In the genomic region with DNA sequence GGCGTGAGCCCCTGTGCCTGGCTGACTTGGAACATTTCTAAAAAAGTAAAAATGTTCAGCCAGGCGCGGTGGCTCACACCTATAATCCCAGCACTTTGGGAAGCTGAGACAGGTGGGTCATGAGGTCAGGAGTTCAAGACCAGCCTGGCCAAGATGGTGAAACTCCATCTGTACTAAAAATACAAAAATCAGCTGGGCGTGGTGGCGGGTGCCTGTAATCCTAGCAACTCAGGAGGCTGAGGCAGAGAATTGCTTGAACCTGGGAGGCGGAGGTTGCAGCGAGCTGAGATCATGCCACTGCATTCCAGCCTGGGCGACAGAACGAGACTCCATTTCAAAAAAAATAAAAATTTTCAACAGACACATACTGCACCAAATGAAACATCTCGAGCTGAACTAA, we compare ENCODE assay signal across 7 cellular contexts. TPM values are rescaled to one million over a fixed set of nuclear protein-coding genes. Genes with fewer than 3 reads are reported as not detected.
DNase-seq lines count a peak whose midpoint lies in the region; ATAC-seq and TF ChIP-seq lines count a peak whose summit lies in the region.
"Not testable (repeated sequence)": the region's sequence is repeated elsewhere in the genome, so short reads cannot be mapped to it uniquely, and the experiment has no call there.

No MANE protein-coding gene starts in this region.

- TF ChIP-seq CTCF in HL-60 (IDR thresholded peaks at IDR 0.05; ENCODE audit: insufficient read depth, low read length); adrenal gland (IDR thresholded peaks at IDR 0.05): not testable (repeated sequence)

- peak overlapping the region; percentile 98 for H3K27ac Mint-ChIP-seq in activated CD4-positive, alpha-beta T cell treated with anti-CD3 and anti-CD28 coated beads, Interleukin-2, amount 10 ng/mL, durations not matched to agents 24 days and 14 days
- peak overlapping the region; percentile 98 to 99 for H3K27ac Mint-ChIP-seq in effector memory CD8-positive, alpha-beta T cell
- peak overlapping the region in 4 of 6 donors; percentile 84 to 90 (median 87) for H3K27ac Mint-ChIP-seq in immature natural killer cell
- H3K27ac Mint-ChIP-seq in natural killer cell treated with Interleukin-12 subunit alpha and Interleukin-12 subunit beta and Interleukin-15 and Interleukin-18, amount 100 ng/mL, for 72 hours = peak overlapping the region; percentile 84 to 90
- peak overlapping the region; percentile 96 for H3K27ac Mint-ChIP-seq in stimulated activated memory B cell treated with anti-CD40 and anti-IgM and Interleukin-4, amounts not matched to agents 10 μg/mL and 1 μg/mL and 100 μg/mL, for 72 hours

- not testable (repeated sequence) for H3K9me3 ChIP-seq in adrenal gland (replicated peaks in 1 of 3)

- peak overlapping the region; percentile 72 for H3K4me3 Mint-ChIP-seq in activated CD4-positive, alpha-beta T cell treated with anti-CD3 and anti-CD28 coated beads, Interleukin-2, amount 10 ng/mL, durations not matched to agents 24 days and 14 days
- H3K4me3 Mint-ChIP-seq in effector memory CD8-positive, alpha-beta T cell = peak overlapping the region; percentile 62 to 73
- peak overlapping the region in 1 of 5 donors; percentile 71 for H3K4me3 Mint-ChIP-seq in immature natural killer cell
- peak overlapping the region; percentile 80 for H3K4me3 Mint-ChIP-seq in natural killer cell treated with Interleukin-12 subunit alpha and Interleukin-12 subunit beta and Interleukin-15 and Interleukin-18, amount 100 ng/mL, for 72 hours
- H3K4me3 Mint-ChIP-seq in stimulated activated memory B cell treated with anti-CD40 and anti-IgM and Interleukin-4, amounts not matched to agents 10 μg/mL and 1 μg/mL and 100 μg/mL, for 72 hours = not testable (repeated sequence)

- 92 to 94% (median 93%) methylated on average over 10 of the region's 10 CpGs for WGBS in adrenal gland, 4 donors

- not testable (repeated sequence) for H3K4me3 ChIP-seq in HL-60 (replicated peaks; ENCODE audit: insufficient read depth, low read length); adrenal gland

- H3K36me3 ChIP-seq in adrenal gland (replicated peaks in 1 of 2) = not testable (repeated sequence)

- ATAC-seq in effector memory CD8-positive, alpha-beta T cell (replicated peaks); natural killer cell treated with Interleukin-12 subunit alpha and Interleukin-12 subunit beta and Interleukin-15 and Interleukin-18, amount 100 ng/mL, for 72 hours; stimulated activated memory B cell treated with anti-CD40 and anti-IgM and Interleukin-4, amounts not matched to agents 10 μg/mL and 1 μg/mL and 100 μg/mL, for 72 hours: not testable (repeated sequence)

- intact Hi-C loops in activated CD4-positive, alpha-beta T cell treated with anti-CD3 and anti-CD28 coated beads, Interleukin-2, amount 10 ng/mL, durations not matched to agents 24 days and 14 days (cut with micrococcal nuclease) = loop anchor here (2.0 kb wide), 1 partner anchor 30 kb away; no protein-coding TSS in a partner anchor
- intact Hi-C loops in adrenal gland (cut with DNase I) = not testable (repeated sequence)

- peaks cover 23% of the 10 kb centered on the region for H3K36me3 Mint-ChIP-seq in activated CD4-positive, alpha-beta T cell treated with anti-CD3 and anti-CD28 coated beads, Interleukin-2, amount 10 ng/mL, durations not matched to agents 24 days and 14 days (ENCODE audit: low read depth)
- H3K36me3 Mint-ChIP-seq in effector memory CD8-positive, alpha-beta T cell (ENCODE audit: insufficient read depth) = peaks cover 27% of the 10 kb centered on the region
- not testable (repeated sequence) for H3K36me3 Mint-ChIP-seq in immature natural killer cell; natural killer cell treated with Interleukin-12 subunit alpha and Interleukin-12 subunit beta and Interleukin-15 and Interleukin-18, amount 100 ng/mL, for 72 hours
- H3K36me3 Mint-ChIP-seq in stimulated activated memory B cell treated with anti-CD40 and anti-IgM and Interleukin-4, amounts not matched to agents 10 μg/mL and 1 μg/mL and 100 μg/mL, for 72 hours = peaks cover 51% of the 10 kb centered on the region

- H3K27ac ChIP-seq in HL-60 (replicated peaks) (peak overlapping the region; percentile 62), adrenal gland (peak overlapping the region; percentile 76 to 91 (median 83))

- H3K9me3 Mint-ChIP-seq in activated CD4-positive, alpha-beta T cell treated with anti-CD3 and anti-CD28 coated beads, Interleukin-2, amount 10 ng/mL, durations not matched to agents 24 days and 14 days; effector memory CD8-positive, alpha-beta T cell; immature natural killer cell; natural killer cell treated with Interleukin-12 subunit alpha and Interleukin-12 subunit beta and Interleukin-15 and Interleukin-18, amount 100 ng/mL, for 72 hours; stimulated activated memory B cell treated with anti-CD40 and anti-IgM and Interleukin-4, amounts not matched to agents 10 μg/mL and 1 μg/mL and 100 μg/mL, for 72 hours: not testable (repeated sequence)

- not testable (repeated sequence) for DNase-seq in HL-60 (ENCODE audit: low read depth in 1 of 2, low spot score in 1 of 2); activated CD4-positive, alpha-beta T cell treated with anti-CD3 and anti-CD28 coated beads, Interleukin-2, amount 10 ng/mL, durations not matched to agents 24 days and 14 days; adrenal gland; effector memory CD8-positive, alpha-beta T cell; immature natural killer cell; natural killer cell treated with Interleukin-12 subunit alpha and Interleukin-12 subunit beta and Interleukin-15 and Interleukin-18, amount 100 ng/mL, for 72 hours (ENCODE audit: low spot score)

- not testable (repeated sequence) for H3K27me3 Mint-ChIP-seq in activated CD4-positive, alpha-beta T cell treated with anti-CD3 and anti-CD28 coated beads, Interleukin-2, amount 10 ng/mL, durations not matched to agents 24 days and 14 days; effector memory CD8-positive, alpha-beta T cell; immature natural killer cell (ENCODE audit: low read depth in 3 of 3); natural killer cell treated with Interleukin-12 subunit alpha and Interleukin-12 subunit beta and Interleukin-15 and Interleukin-18, amount 100 ng/mL, for 72 hours; stimulated activated memory B cell treated with anti-CD40 and anti-IgM and Interleukin-4, amounts not matched to agents 10 μg/mL and 1 μg/mL and 100 μg/mL, for 72 hours

- not testable (repeated sequence) for TF ChIP-seq POLR2A in adrenal gland (IDR thresholded peaks at IDR 0.05)

- not testable (repeated sequence) for H3K27me3 ChIP-seq in HL-60 (ENCODE audit: insufficient read depth, poor library complexity, severe bottlenecking); adrenal gland

- H3K4me1 ChIP-seq in adrenal gland (replicated peaks in 1 of 2) = peaks cover 32 to 65% of the 10 kb centered on the region in 2 donors

- H3K4me1 Mint-ChIP-seq in activated CD4-positive, alpha-beta T cell treated with anti-CD3 and anti-CD28 coated beads, Interleukin-2, amount 10 ng/mL, durations not matched to agents 24 days and 14 days = peaks cover 75% of the 10 kb centered on the region
- peaks cover 71 to 79% of the 10 kb centered on the region in 2 donors for H3K4me1 Mint-ChIP-seq in effector memory CD8-positive, alpha-beta T cell (ENCODE audit: low read depth in 2 of 2)
- H3K4me1 Mint-ChIP-seq in immature natural killer cell = peaks cover 89 to 98% of the 10 kb centered on the region in 2 donors
- peaks cover 78 to 89% of the 10 kb centered on the region in 2 donors for H3K4me1 Mint-ChIP-seq in natural killer cell treated with Interleukin-12 subunit alpha and Interleukin-12 subunit beta and Interleukin-15 and Interleukin-18, amount 100 ng/mL, for 72 hours (ENCODE audit: low read depth in 2 of 2)
- H3K4me1 Mint-ChIP-seq in stimulated activated memory B cell treated with anti-CD40 and anti-IgM and Interleukin-4, amounts not matched to agents 10 μg/mL and 1 μg/mL and 100 μg/mL, for 72 hours = peaks cover 86% of the 10 kb centered on the region

RNA-seq across cellular contexts. Expression of a gene that starts 30.9 kb away (rescaled TPM):
- total RNA-seq in activated CD4-positive, alpha-beta T cell treated with anti-CD3 and anti-CD28 coated beads, Interleukin-2, amount 10 ng/mL, durations not matched to agents 24 days and 14 days = 150 and 153 TPM in 2 replicates
- total RNA-seq in adrenal gland = 100 to 1,000 TPM in 1 of 8 donors, 10 to 100 TPM in 7; 38.6 to 136 (median 61.2) TPM
- polyA plus RNA-seq in adrenal gland (10 to 100 TPM; 14.5 to 48.7 (median 26.9) TPM), immature natural killer cell (10 to 100 TPM in 1 of 3 donors, 1 to 10 TPM in 2; 1.2 to 15.8 (median 7.4) TPM)
- 100 to 1,000 TPM; 109 to 215 TPM for total RNA-seq in natural killer cell treated with Interleukin-12 subunit alpha and Interleukin-12 subunit beta and Interleukin-15 and Interleukin-18, amount 100 ng/mL, for 72 hours
